23 cellular contexts compared by ENCODE assay signal in the genomic region with DNA sequence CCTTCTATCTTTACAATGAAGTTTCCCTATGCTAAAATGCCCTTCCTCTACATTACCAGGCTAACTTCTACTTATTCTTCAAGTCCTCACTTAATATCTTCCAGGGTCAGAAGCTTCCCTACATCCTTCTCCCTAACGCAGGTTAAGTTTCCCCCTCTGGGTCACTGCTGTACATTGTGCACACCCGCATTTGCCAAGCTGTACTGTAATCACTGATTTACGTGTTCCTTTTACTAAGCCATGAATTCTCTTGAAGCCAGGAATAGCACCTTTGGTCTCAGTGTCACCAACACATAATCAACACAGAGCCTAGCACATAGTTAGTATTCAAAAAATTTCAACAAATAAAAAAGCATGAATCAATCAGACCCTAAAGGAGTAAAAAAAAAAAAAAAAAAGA.
"Had no signal": no experiment of that assay in that cellular context is flagged by ENCODE, and none has a peak within 500 bp of the region (broad histone marks: within the 10 kb centered on the region; RNA-seq: fewer than 3 reads in every experiment).

No MANE protein-coding gene starts in this region.

- ATAC-seq: activated T-cell treated with anti-CD3 and anti-CD28 coated beads, Interleukin-2, amount 50 U/mL, for 4 hours; effector memory CD8-positive, alpha-beta T cell; esophagus mucosa; left colon; naive thymus-derived CD4-positive, alpha-beta T cell; stimulated activated naive CD8-positive, alpha-beta T cell treated with anti-CD3 and anti-CD28 coated beads, Interleukin-15, Interleukin-2, amounts not matched to agents 100 U/mL and 50 U/mL, for 24 hours; T-cell had no signal

- DNase-seq: activated CD4-positive, alpha-beta T cell treated with anti-CD3 and anti-CD28 coated beads, Interleukin-2, amount 50 U/mL, for 4 hours; activated CD8-positive, alpha-beta memory T cell treated with anti-CD3 and anti-CD28 coated beads, Interleukin-2, amount 50 U/mL, for 48 hours; activated effector memory CD4-positive, alpha-beta T cell treated with Interleukin-2 at 50 U/mL for 16 hours; activated naive CD4-positive, alpha-beta T cell treated with anti-CD3 and anti-CD28 coated beads for 36 hours; activated T-cell treated with anti-CD3 and anti-CD28 coated beads, Interleukin-2, amount 50 U/mL, for 4 hours; aorta; brain microvascular endothelial cell; central memory CD4-positive, alpha-beta T cell; effector memory CD8-positive, alpha-beta T cell; foreskin melanocyte; islet precursor cell; left colon; naive thymus-derived CD4-positive, alpha-beta T cell; occipital lobe; posterior cingulate gyrus; stimulated activated CD4-positive, alpha-beta T cell treated with anti-CD3 and anti-CD28 coated beads, Interleukin-4, amount 100 ng/mL, for 1 hour; stimulated activated naive CD8-positive, alpha-beta T cell treated with anti-CD3 and anti-CD28 coated beads, Interleukin-15, Interleukin-2, amounts not matched to agents 100 U/mL and 50 U/mL, for 24 hours; T-cell had no signal

- H3K9me3 ChIP-seq: suprapubic skin, tibial nerve had no signal

- H3K9me3 Mint-ChIP-seq: activated T-cell treated with anti-CD3 and anti-CD28 coated beads, Interleukin-2, amount 50 U/mL, for 4 hours; effector memory CD8-positive, alpha-beta T cell; naive thymus-derived CD4-positive, alpha-beta T cell; neural crest cell; T-cell had no signal

- H3K36me3 ChIP-seq: brain microvascular endothelial cell had no signal

- H3K4me1 ChIP-seq: tibial nerve had no signal

- H3K27me3 ChIP-seq: brain microvascular endothelial cell, suprapubic skin, tibial nerve had no signal

- H3K27ac ChIP-seq: brain microvascular endothelial cell, suprapubic skin, tibial nerve had no signal

- H3K4me3 Mint-ChIP-seq: activated naive CD4-positive, alpha-beta T cell treated with anti-CD3 and anti-CD28 coated beads for 36 hours; activated T-cell treated with anti-CD3 and anti-CD28 coated beads, Interleukin-2, amount 50 U/mL, for 4 hours; effector memory CD8-positive, alpha-beta T cell; naive thymus-derived CD4-positive, alpha-beta T cell; neural crest cell; T-cell had no signal

- H3K4me3 ChIP-seq: lung, suprapubic skin, tibial nerve had no signal

- H3K27ac Mint-ChIP-seq: activated naive CD4-positive, alpha-beta T cell treated with anti-CD3 and anti-CD28 coated beads for 36 hours; effector memory CD8-positive, alpha-beta T cell; T-cell had no signal

- H3K4me1 Mint-ChIP-seq: neural crest cell had no signal

- H3K27me3 Mint-ChIP-seq: effector memory CD8-positive, alpha-beta T cell; naive thymus-derived CD4-positive, alpha-beta T cell; T-cell had no signal
